ENCODE assay signal across 24 cellular contexts in genomic region chr17:571224-571623, GRCh38.
A peak's percentile ranks its signal among the peaks of the same experiment; 100 is the strongest.
DNase-seq lines count a peak whose midpoint lies in the region; ATAC-seq and TF ChIP-seq lines count a peak whose summit lies in the region.
"Had no signal": no experiment of that assay in that cellular context is flagged by ENCODE, and none has a peak within 500 bp of the region (broad histone marks: within the 10 kb centered on the region; RNA-seq: fewer than 3 reads in every experiment).

No MANE protein-coding gene starts in this region.

- H2BK5ac ChIP-seq in IMR-90 (ENCODE audit: low read depth, low read length, poor library complexity, severe bottlenecking), result no peak overlapping the region

- WGBS in IMR-90 (ENCODE audit: extremely low coverage in 2 of 2, insufficient read length in 1 of 2), 2 experiments, result no CpG with 5 or more reads among the region's 6 CpGs
- WGBS in upper lobe of left lung, 2 donors, result 84 to 95% methylated on average over 5 of the region's 6 CpGs

- POLR2A ChIA-PET in IMR-90 (lab: Charles Lee; ENCODE audit: unreplicated experiment), result interaction anchor here (0.5 kb wide), 1 partner anchor 40 kb away, joined by 3 read pairs; no protein-coding TSS in a partner anchor

- no peak overlapping the region for H3K4me2 ChIP-seq in IMR-90 (ENCODE audit: low read depth, low read length)
- H3K4me2 ChIP-seq: A549; BLaER1 treated with 17β-estradiol and CSF1 and Interleukin-3, amounts not matched to agents 10 nM and 100 nM; GM23338 had no signal

- no peak overlapping the region for H2AK5ac ChIP-seq in IMR-90 (ENCODE audit: low read depth, low read length)

- H3K27ac ChIP-seq in IMR-90 (ENCODE audit: insufficient read depth, low read length), result no peak overlapping the region
- no peak overlapping the region for H3K27ac ChIP-seq in upper lobe of left lung
- H3K27ac ChIP-seq: A549; BLaER1 treated with 17β-estradiol and CSF1 and Interleukin-3, amounts not matched to agents 10 nM and 100 nM had no signal

- BruUV-seq in IMR-90 (replicated peaks; lab: Mats Ljungman, UMichigan), result no TSS peak

- H3K14ac ChIP-seq in IMR-90 (replicated peaks; ENCODE audit: low read depth, low read length), result no peak overlapping the region

- no peak for DNase-seq in IMR-90
- DNase-seq in endothelial cell (ENCODE audit: low spot score), result no peak
- DNase-seq in memory B cell (ENCODE audit: low spot score in 2 of 2), result no peak
- DNase-seq in germinal center (ENCODE audit: low spot score), result no peak
- DNase-seq in upper lobe of left lung, result no peak
- DNase-seq in activated CD4-positive, CD25-positive, alpha-beta regulatory T cell (lab: John Stamatoyannopoulos, UW), result no peak
- DNase-seq: 8988T; ACHN; AML-193; BE2C; CD4-positive, alpha-beta T cell; CD8-positive, alpha-beta memory T cell; DMS 273 treated with DMSO at 0.1 percent for 48 hours; DMS79; EL; GDM1; H9 had no signal

- no peak overlapping the region for H2AFZ ChIP-seq in IMR-90 (replicated peaks; ENCODE audit: low read length, poor library complexity)
- H2AFZ ChIP-seq: GM23338 had no signal

- H3K9me3 ChIP-seq in IMR-90 (ENCODE audit: control insufficient read depth, insufficient read depth, low read length) (no peaks in the 10 kb centered on the region), upper lobe of left lung (no peaks in the 10 kb centered on the region)
- H3K9me3 ChIP-seq: A549, BE2C had no signal

- no peak overlapping the region for H3K9ac ChIP-seq in IMR-90 (ENCODE audit: low read depth, low read length)
- H3K9ac ChIP-seq: BLaER1 treated with 17β-estradiol and CSF1 and Interleukin-3, amounts not matched to agents 10 nM and 100 nM had no signal

- ATAC-seq in IMR-90 (ENCODE audit: low read depth), result peak; percentile 69
- ATAC-seq in memory B cell (ENCODE audit: low read depth), result no peak
- ATAC-seq in stimulated activated memory B cell treated with anti-CD40 and anti-IgM and Interleukin-4, amounts not matched to agents 10 μg/mL and 1 μg/mL and 100 μg/mL, for 72 hours, result no peak
- ATAC-seq in upper lobe of left lung (ENCODE audit: low FRiP score in 2 of 2), result no peak
- ATAC-seq: A549, GM12878, GM23338, HCT116 had no signal

- no peaks in the 10 kb centered on the region for H4K20me1 ChIP-seq in IMR-90 (ENCODE audit: insufficient read depth, low read length)
- H4K20me1 ChIP-seq: BLaER1 treated with 17β-estradiol and CSF1 and Interleukin-3, amounts not matched to agents 10 nM and 100 nM had no signal

- H3K9me3 Mint-ChIP-seq in endothelial cell (ENCODE audit: unreplicated experiment), result peaks cover 4% of the 10 kb centered on the region
- H3K9me3 Mint-ChIP-seq in memory B cell, result no peaks in the 10 kb centered on the region
- H3K9me3 Mint-ChIP-seq in stimulated activated memory B cell treated with anti-CD40 and anti-IgM and Interleukin-4, amounts not matched to agents 10 μg/mL and 1 μg/mL and 100 μg/mL, for 72 hours, result no peaks in the 10 kb centered on the region
- H3K9me3 Mint-ChIP-seq: CD14-positive monocyte; CD4-positive, alpha-beta T cell; CD8-positive, alpha-beta memory T cell had no signal

- peaks cover 4% of the 10 kb centered on the region for H3K36me3 ChIP-seq in IMR-90 (ENCODE audit: control insufficient read depth, insufficient read depth, low read length)
- peaks cover 0 to 4% (median 0%) of the 10 kb centered on the region in 4 donors for H3K36me3 ChIP-seq in upper lobe of left lung
- H3K36me3 ChIP-seq: BE2C had no signal

- H3K36me3 Mint-ChIP-seq in endothelial cell (ENCODE audit: low read depth, unreplicated experiment) (peaks cover 41% of the 10 kb centered on the region), memory B cell (peaks cover 40% of the 10 kb centered on the region)
- H3K36me3 Mint-ChIP-seq in stimulated activated memory B cell treated with anti-CD40 and anti-IgM and Interleukin-4, amounts not matched to agents 10 μg/mL and 1 μg/mL and 100 μg/mL, for 72 hours, result peaks cover 62% of the 10 kb centered on the region

- H3K23ac ChIP-seq in IMR-90 (ENCODE audit: low read depth, low read length), result no peak overlapping the region

- H3K27me3 Mint-ChIP-seq in endothelial cell (ENCODE audit: unreplicated experiment) (peaks cover 3% of the 10 kb centered on the region), memory B cell (no peaks in the 10 kb centered on the region)
- no peaks in the 10 kb centered on the region for H3K27me3 Mint-ChIP-seq in stimulated activated memory B cell treated with anti-CD40 and anti-IgM and Interleukin-4, amounts not matched to agents 10 μg/mL and 1 μg/mL and 100 μg/mL, for 72 hours
- H3K27me3 Mint-ChIP-seq: CD4-positive, alpha-beta T cell had no signal

- TF ChIP-seq RAD21 in IMR-90 (IDR thresholded peaks at IDR 0.05; ENCODE audit: low read length), result no peak

- no peak overlapping the region for H4K8ac ChIP-seq in IMR-90 (ENCODE audit: low read depth in 2 of 2, low read length in 2 of 2)

- no peak overlapping the region for H2BK15ac ChIP-seq in IMR-90 (ENCODE audit: low read depth, low read length)

- no peaks in the 10 kb centered on the region for H3K27me3 ChIP-seq in IMR-90 (ENCODE audit: control insufficient read depth, insufficient read depth, low read length)
- H3K27me3 ChIP-seq in upper lobe of left lung, result no peaks in the 10 kb centered on the region
- H3K27me3 ChIP-seq: BE2C; BLaER1 treated with 17β-estradiol and CSF1 and Interleukin-3, amounts not matched to agents 10 nM and 100 nM had no signal

- H3K4me1 ChIP-seq in IMR-90 (ENCODE audit: control insufficient read depth, insufficient read depth, low read length), result peaks cover 2% of the 10 kb centered on the region; the same call in 1 of the 2 replicates
- H3K4me1 ChIP-seq in upper lobe of left lung, result peaks cover 6 to 16% (median 11%) of the 10 kb centered on the region in 4 donors
- H3K4me1 ChIP-seq: A549, BE2C had no signal

- H3K56ac ChIP-seq in IMR-90 (ENCODE audit: extremely low read depth, insufficient read depth, low read length), result no peak overlapping the region

- in situ Hi-C loops in IMR-90 (cut with MboI; ENCODE audit: low sequenced_read_pairs), result no loop called here

- H3K27ac Mint-ChIP-seq in endothelial cell (ENCODE audit: unreplicated experiment) (no peak overlapping the region), memory B cell (peak overlapping the region; percentile 18)
- H3K27ac Mint-ChIP-seq in stimulated activated memory B cell treated with anti-CD40 and anti-IgM and Interleukin-4, amounts not matched to agents 10 μg/mL and 1 μg/mL and 100 μg/mL, for 72 hours, result peak overlapping the region; percentile 23
- H3K27ac Mint-ChIP-seq: CD4-positive, alpha-beta T cell; GM23338; H9 had no signal

- H3K4me1 Mint-ChIP-seq in endothelial cell (ENCODE audit: unreplicated experiment) (peaks cover 10% of the 10 kb centered on the region), memory B cell (peaks cover 19% of the 10 kb centered on the region)
- H3K4me1 Mint-ChIP-seq in stimulated activated memory B cell treated with anti-CD40 and anti-IgM and Interleukin-4, amounts not matched to agents 10 μg/mL and 1 μg/mL and 100 μg/mL, for 72 hours, result peaks cover 24% of the 10 kb centered on the region
- H3K4me1 Mint-ChIP-seq: GM23338, H9 had no signal

- dilution Hi-C loops in IMR-90 (cut with HindIII; ENCODE audit: low sequenced_read_pairs, unreplicated experiment), result no loop called here

- H3K9me1 ChIP-seq in IMR-90 (ENCODE audit: insufficient read depth, low read length), result peaks cover 5% of the 10 kb centered on the region

- H3K79me1 ChIP-seq in IMR-90 (ENCODE audit: low read depth in 1 of 2, low read length in 2 of 2), result peaks cover 0 to 14% of the 10 kb centered on the region in 2 experiments; a peak in 3 of 4 replicates

- TF ChIP-seq EP300 in upper lobe of left lung (IDR thresholded peaks at IDR 0.05), result no peak

- intact Hi-C loops in IMR-90 (cut with micrococcal nuclease), result no loop called here

- H3K4ac ChIP-seq in IMR-90 (ENCODE audit: low read depth, low read length), result no peak overlapping the region

- no peak overlapping the region for H4K91ac ChIP-seq in IMR-90 (ENCODE audit: insufficient read depth, low read depth, low read length)

- H2AK9ac ChIP-seq in IMR-90 (replicated peaks; ENCODE audit: low read depth, low read length, poor library complexity), result no peak overlapping the region

- no peak overlapping the region for H2BK120ac ChIP-seq in IMR-90 (ENCODE audit: low read depth, low read length)

- H3K4me3 Mint-ChIP-seq in endothelial cell (ENCODE audit: unreplicated experiment), result peak overlapping the region; percentile 1
- no peak overlapping the region for H3K4me3 Mint-ChIP-seq in memory B cell
- no peak overlapping the region for H3K4me3 Mint-ChIP-seq in stimulated activated memory B cell treated with anti-CD40 and anti-IgM and Interleukin-4, amounts not matched to agents 10 μg/mL and 1 μg/mL and 100 μg/mL, for 72 hours
- H3K4me3 Mint-ChIP-seq: CD4-positive, alpha-beta T cell; CD8-positive, alpha-beta memory T cell; GM23338; H9 had no signal

- TF ChIP-seq POLR2A in IMR-90 (IDR thresholded peaks at IDR 0.05; ENCODE audit: low read depth, low read length) (no peak), upper lobe of left lung (IDR thresholded peaks at IDR 0.05) (no peak)

- CTCF ChIA-PET in IMR-90 (lab: Yijun Ruan, JAX), result no interaction called here

- H3K18ac ChIP-seq in IMR-90 (ENCODE audit: low read depth, low read length), result no peak overlapping the region; the same call in 1 of the 2 replicates

- TF ChIP-seq CTCF in IMR-90 (conservative IDR thresholded peaks at IDR 0.05; ENCODE audit: low read depth, low read length), result no peak
- no peak for TF ChIP-seq CTCF in endothelial cell (IDR thresholded peaks at IDR 0.05; ENCODE audit: unreplicated experiment)
- TF ChIP-seq CTCF in upper lobe of left lung (IDR thresholded peaks at IDR 0.05), result no peak

- no peak overlapping the region for H2BK20ac ChIP-seq in IMR-90 (ENCODE audit: low read depth, low read length)

- H4K5ac ChIP-seq in IMR-90 (ENCODE audit: low read depth, low read length), result no peak overlapping the region

- H3K4me3 ChIP-seq in IMR-90 (ENCODE audit: insufficient read depth, low read depth, low read length), result no peak overlapping the region
- H3K4me3 ChIP-seq in upper lobe of left lung, result no peak overlapping the region
- H3K4me3 ChIP-seq: A549; BLaER1 treated with 17β-estradiol and CSF1 and Interleukin-3, amounts not matched to agents 10 nM and 100 nM; GM12878; GM23338 had no signal

TF ChIP-seq in IMR-90, 13 proteins besides CTCF, POLR2A, EP300 and RAD21 (continues in another document):
- TF ChIP-seq RCOR1 (IDR thresholded peaks at IDR 0.05; ENCODE audit: insufficient replicate concordance, low read length) (no peak), CEBPB (IDR thresholded peaks at IDR 0.05; ENCODE audit: low read depth, low read length) (no peak), MXI1 (IDR thresholded peaks at IDR 0.05; ENCODE audit: borderline replicate concordance, low read depth, low read length) (no peak)
- TF ChIP-seq, protein P1, sequence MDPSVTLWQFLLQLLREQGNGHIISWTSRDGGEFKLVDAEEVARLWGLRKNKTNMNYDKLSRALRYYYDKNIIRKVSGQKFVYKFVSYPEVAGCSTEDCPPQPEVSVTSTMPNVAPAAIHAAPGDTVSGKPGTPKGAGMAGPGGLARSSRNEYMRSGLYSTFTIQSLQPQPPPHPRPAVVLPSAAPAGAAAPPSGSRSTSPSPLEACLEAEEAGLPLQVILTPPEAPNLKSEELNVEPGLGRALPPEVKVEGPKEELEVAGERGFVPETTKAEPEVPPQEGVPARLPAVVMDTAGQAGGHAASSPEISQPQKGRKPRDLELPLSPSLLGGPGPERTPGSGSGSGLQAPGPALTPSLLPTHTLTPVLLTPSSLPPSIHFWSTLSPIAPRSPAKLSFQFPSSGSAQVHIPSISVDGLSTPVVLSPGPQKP (IDR thresholded peaks at IDR 0.05; ENCODE audit: borderline replicate concordance, low read depth, low read length), result no peak
